Comparison of ENCODE assay signal across 8 cellular contexts in the genomic region with DNA sequence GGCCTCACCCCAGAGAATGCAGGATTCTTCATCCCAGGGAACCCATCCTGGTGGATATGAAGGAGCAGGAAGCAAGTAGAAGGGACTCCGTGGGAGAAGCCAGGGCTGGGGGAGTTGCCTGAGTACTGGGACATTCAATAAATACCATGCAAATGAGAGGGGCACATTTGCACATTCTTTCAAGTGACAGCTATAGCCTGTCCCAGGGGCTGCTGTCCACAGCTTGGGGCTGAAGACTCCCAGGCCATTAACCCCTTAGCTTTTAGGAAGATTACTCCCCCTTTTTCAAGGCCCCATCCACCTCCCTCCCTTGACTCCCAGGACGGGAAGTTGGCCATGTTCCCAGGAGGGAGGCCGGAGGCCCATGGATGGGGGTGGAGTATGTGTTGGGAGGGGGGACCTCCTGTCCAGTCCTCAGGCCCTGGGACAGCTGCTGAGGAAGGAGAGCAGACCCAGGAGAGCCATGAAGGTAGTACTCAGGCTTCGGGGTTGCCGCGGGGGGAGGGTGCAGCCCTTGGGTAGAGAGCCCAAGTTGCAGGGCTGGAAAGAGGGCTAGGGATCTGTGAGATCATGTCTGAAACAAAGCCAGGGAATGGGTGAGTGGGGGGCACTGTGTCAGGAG. TPM values are rescaled to one million over a fixed set of nuclear protein-coding genes. Genes with fewer than 3 reads are reported as not detected.
A peak's percentile ranks its signal among the peaks of the same experiment; 100 is the strongest.
DNase-seq lines count a peak whose midpoint lies in the region; ATAC-seq and TF ChIP-seq lines count a peak whose summit lies in the region.

No MANE protein-coding gene starts in this region.

- H3K9ac ChIP-seq in mucosa of rectum (ENCODE audit: low read depth in 1 of 2, low read length in 2 of 2) = peak overlapping the region; percentile 65 to 79

- H3K27ac ChIP-seq in mucosa of rectum (ENCODE audit: low read depth in 2 of 2, low read length in 2 of 2) = peak overlapping the region; percentile 93 to 95

- intact Hi-C loops in CD14-positive monocyte (cut with micrococcal nuclease) = loop anchor here in 1 of 2 donors (10.0 kb wide), 1 partner anchor 46 kb away; a partner anchor contains a TSS

- DNase-seq in 8988T (peak; percentile 32), LHCN-M2 (ENCODE audit: low read depth) (peak; percentile 80), endothelial cell (ENCODE audit: low spot score) (peak; percentile 24), GM19240 (ENCODE audit: insufficient read length, low spot score) (no peak), CD14-positive monocyte (ENCODE audit: low spot score) (no peak)
- DNase-seq in stimulated activated naive B cell treated with anti-CD40 and anti-IgM and Interleukin-4, amounts not matched to agents 10 μg/mL and 1 μg/mL and 100 μg/mL, for 72 hours = no peak

- no peaks in the 10 kb centered on the region for H3K27me3 ChIP-seq in mucosa of rectum (ENCODE audit: control insufficient read depth in 2 of 2, insufficient read depth in 2 of 2, low read length in 2 of 2)

- no peaks in the 10 kb centered on the region for H3K9me3 ChIP-seq in mucosa of rectum (ENCODE audit: control insufficient read depth in 2 of 2, low read length in 2 of 2)

- no peaks in the 10 kb centered on the region for H3K36me3 ChIP-seq in mucosa of rectum (ENCODE audit: control insufficient read depth in 2 of 2, insufficient read depth in 2 of 2, low read length in 2 of 2)

- TF ChIP-seq CTCF in endothelial cell (IDR thresholded peaks at IDR 0.05; ENCODE audit: unreplicated experiment) (no peak), CD14-positive monocyte (IDR thresholded peaks at IDR 0.05) (no peak)

- H3K9me3 Mint-ChIP-seq in endothelial cell (ENCODE audit: unreplicated experiment) (no peaks in the 10 kb centered on the region), CD14-positive monocyte (peaks cover 0 to 7% (median 0%) of the 10 kb centered on the region in 7 donors)
- H3K9me3 Mint-ChIP-seq in stimulated activated naive B cell treated with anti-CD40 and anti-IgM and Interleukin-4, amounts not matched to agents 10 μg/mL and 1 μg/mL and 100 μg/mL, for 72 hours = no peaks in the 10 kb centered on the region

- H3K27ac Mint-ChIP-seq in endothelial cell (ENCODE audit: unreplicated experiment) (peak overlapping the region; percentile 91), CD14-positive monocyte (peak overlapping the region in 2 of 7 donors; percentile 46 to 75)
- no peak overlapping the region for H3K27ac Mint-ChIP-seq in stimulated activated naive B cell treated with anti-CD40 and anti-IgM and Interleukin-4, amounts not matched to agents 10 μg/mL and 1 μg/mL and 100 μg/mL, for 72 hours

- H3K27me3 Mint-ChIP-seq in endothelial cell (ENCODE audit: unreplicated experiment) (peaks cover 26% of the 10 kb centered on the region), CD14-positive monocyte (ENCODE audit: low read depth in 3 of 3) (peaks cover 22 to 44% (median 25%) of the 10 kb centered on the region in 3 donors)
- H3K27me3 Mint-ChIP-seq in stimulated activated naive B cell treated with anti-CD40 and anti-IgM and Interleukin-4, amounts not matched to agents 10 μg/mL and 1 μg/mL and 100 μg/mL, for 72 hours = peaks cover 0 to 4% of the 10 kb centered on the region in 2 donors

- H3K4me3 Mint-ChIP-seq in endothelial cell (ENCODE audit: unreplicated experiment) (peak overlapping the region; percentile 91), CD14-positive monocyte (no peak overlapping the region)
- no peak overlapping the region for H3K4me3 Mint-ChIP-seq in stimulated activated naive B cell treated with anti-CD40 and anti-IgM and Interleukin-4, amounts not matched to agents 10 μg/mL and 1 μg/mL and 100 μg/mL, for 72 hours

- H3K4me1 Mint-ChIP-seq in endothelial cell (ENCODE audit: unreplicated experiment) (peaks cover 57% of the 10 kb centered on the region), CD14-positive monocyte (peaks cover 20% of the 10 kb centered on the region)
- H3K4me1 Mint-ChIP-seq in stimulated activated naive B cell treated with anti-CD40 and anti-IgM and Interleukin-4, amounts not matched to agents 10 μg/mL and 1 μg/mL and 100 μg/mL, for 72 hours = peaks cover 28 to 42% of the 10 kb centered on the region in 2 donors

- peaks cover 72 to 81% of the 10 kb centered on the region in 2 donors for H3K4me1 ChIP-seq in mucosa of rectum (ENCODE audit: control insufficient read depth in 2 of 2, insufficient read depth in 2 of 2, low read length in 2 of 2)

- H3K4me3 ChIP-seq in mucosa of rectum (ENCODE audit: low read length in 2 of 2) = peak overlapping the region; percentile 68

- no peak for ATAC-seq in HG03196 (IDR thresholded peaks at IDR 0.05; ENCODE audit: unreplicated experiment)
- no peak for ATAC-seq in stimulated activated naive B cell treated with anti-CD40 and anti-IgM and Interleukin-4, amounts not matched to agents 10 μg/mL and 1 μg/mL and 100 μg/mL, for 72 hours (replicated peaks)

- peaks cover 3% of the 10 kb centered on the region for H3K36me3 Mint-ChIP-seq in endothelial cell (ENCODE audit: low read depth, unreplicated experiment)
- peaks cover 0 to 3% of the 10 kb centered on the region in 2 donors for H3K36me3 Mint-ChIP-seq in CD14-positive monocyte
- H3K36me3 Mint-ChIP-seq in stimulated activated naive B cell treated with anti-CD40 and anti-IgM and Interleukin-4, amounts not matched to agents 10 μg/mL and 1 μg/mL and 100 μg/mL, for 72 hours = peaks cover 4 to 7% of the 10 kb centered on the region in 2 donors

RNA-seq across cellular contexts. Expression of a gene that starts 1.0 kb away (rescaled TPM):
- total RNA-seq in LHCN-M2 (2014; rRNA removed) (79.6 and 95.7 TPM in 2 replicates), endothelial cell (ENCODE audit: unreplicated experiment) (112 TPM)
- polyA plus RNA-seq in LHCN-M2 (2012) = 34.3 TPM
- polyA plus RNA-seq in CD14-positive monocyte = under 1 TPM; 0.36 to 0.43 TPM

RNA-seq across cellular contexts. Expression of a gene that starts 30.3 kb away (rescaled TPM):
- 20.0 and 21.9 TPM in 2 replicates for total RNA-seq in LHCN-M2 (2014; rRNA removed)
- 32.5 TPM for polyA plus RNA-seq in LHCN-M2 (2012)
- total RNA-seq in endothelial cell (ENCODE audit: unreplicated experiment) = 10.5 TPM
- 10 to 100 TPM; 21.8 to 26.9 TPM for polyA plus RNA-seq in CD14-positive monocyte

RNA-seq across cellular contexts. Expression of a gene that starts 42.6 kb away (rescaled TPM):
- total RNA-seq in LHCN-M2 (2014; rRNA removed) (468 and 479 TPM in 2 replicates), endothelial cell (ENCODE audit: unreplicated experiment) (629 TPM)
- polyA plus RNA-seq in LHCN-M2 (2012) = 194 TPM
- 10 to 100 TPM; 41.2 to 58.6 TPM for polyA plus RNA-seq in CD14-positive monocyte

RNA-seq across cellular contexts. Expression of a gene that starts 48.6 kb away (rescaled TPM):
- 178 and 231 TPM in 2 replicates for total RNA-seq in LHCN-M2 (2014; rRNA removed)
- polyA plus RNA-seq in LHCN-M2 (2012) = 127 TPM
- total RNA-seq in endothelial cell (ENCODE audit: unreplicated experiment) = 21.1 TPM
- polyA plus RNA-seq in CD14-positive monocyte = not detected

RNA-seq across cellular contexts. Expression of a gene that starts 54.4 kb away (rescaled TPM):
- total RNA-seq in LHCN-M2 (2014; rRNA removed) = not detected in 2 replicates
- not detected for polyA plus RNA-seq in LHCN-M2 (2012)
- not detected for total RNA-seq in endothelial cell (ENCODE audit: unreplicated experiment)
- not detected for polyA plus RNA-seq in CD14-positive monocyte

Comparison
In these comparisons a context has a peak if more than half of its experiments do, and no peak if none do; other contexts are left out.
1. DNase-seq: peak in 8988T (single experiment), LHCN-M2 (single experiment) and endothelial cell (single experiment); none in GM19240 (single experiment), CD14-positive monocyte (single experiment) and stimulated activated naive B cell treated with anti-CD40 and anti-IgM and Interleukin-4, amounts not matched to agents 10 μg/mL and 1 μg/mL and 100 μg/mL, for 72 hours (single experiment).